Comparison of ENCODE assay signal across 1 cellular context in genomic region chr10:23826399-23826798, GRCh38.
TF ChIP-seq lines count a peak whose summit lies in the region.

No MANE protein-coding gene starts in this region.

TF ChIP-seq in HepG2, 621 proteins besides CTCF, POLR2A, EP300 and RAD21 (continued from another document):
- TF ChIP-seq, protein P1, sequence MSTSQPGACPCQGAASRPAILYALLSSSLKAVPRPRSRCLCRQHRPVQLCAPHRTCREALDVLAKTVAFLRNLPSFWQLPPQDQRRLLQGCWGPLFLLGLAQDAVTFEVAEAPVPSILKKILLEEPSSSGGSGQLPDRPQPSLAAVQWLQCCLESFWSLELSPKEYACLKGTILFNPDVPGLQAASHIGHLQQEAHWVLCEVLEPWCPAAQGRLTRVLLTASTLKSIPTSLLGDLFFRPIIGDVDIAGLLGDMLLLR (CRISPR knock-in tag; IDR thresholded peaks at IDR 0.05): no peak
- TF ChIP-seq SNAI1 (CRISPR knock-in tag; IDR thresholded peaks at IDR 0.05; ENCODE audit: borderline replicate concordance) (no peak), ZNF713 (CRISPR knock-in tag; IDR thresholded peaks at IDR 0.05) (no peak), REST (IDR thresholded peaks at IDR 0.05; ENCODE audit: borderline replicate concordance in 1 of 2, low read depth in 1 of 2, low read length in 2 of 2) (peak; percentile 82 to 97), JUN (CRISPR knock-in tag; IDR thresholded peaks at IDR 0.05) (no peak), SNAPC5 (CRISPR knock-in tag; IDR thresholded peaks at IDR 0.05; ENCODE audit: borderline replicate concordance) (no peak), ZBTB21 (CRISPR knock-in tag; IDR thresholded peaks at IDR 0.05) (no peak), ZNF282 (IDR thresholded peaks at IDR 0.05; ENCODE audit: partially characterized antibody) (no peak), GLMP (CRISPR knock-in tag; IDR thresholded peaks at IDR 0.05; ENCODE audit: borderline replicate concordance) (no peak), PAWR (CRISPR knock-in tag; IDR thresholded peaks at IDR 0.05; ENCODE audit: borderline replicate concordance) (no peak), EHMT2 (IDR thresholded peaks at IDR 0.05; ENCODE audit: borderline replicate concordance, low read depth, low read length) (no peak; the same call in 1 of the 2 replicates), ZNF558 (CRISPR knock-in tag; IDR thresholded peaks at IDR 0.05; ENCODE audit: borderline replicate concordance) (no peak), SALL1 (CRISPR knock-in tag; IDR thresholded peaks at IDR 0.05) (peak; percentile 36; the same call in 1 of the 2 replicates), ATRX (CRISPR knock-in tag; IDR thresholded peaks at IDR 0.05; ENCODE audit: borderline replicate concordance) (no peak), ZNF800 (CRISPR knock-in tag; IDR thresholded peaks at IDR 0.05) (no peak), DMAP1 (CRISPR knock-in tag; IDR thresholded peaks at IDR 0.05) (no peak), TEAD3 (CRISPR knock-in tag; optimal IDR thresholded peaks at IDR 0.05; ENCODE audit: borderline replicate concordance) (no peak), WIZ (CRISPR knock-in tag; IDR thresholded peaks at IDR 0.05) (peak; percentile 56; the same call in 1 of the 2 replicates), ZNF24 (IDR thresholded peaks at IDR 0.05) (no peak), ZNF12 (CRISPR knock-in tag; IDR thresholded peaks at IDR 0.05) (no peak), MLX (CRISPR knock-in tag; IDR thresholded peaks at IDR 0.05) (no peak), RXRB (CRISPR knock-in tag; IDR thresholded peaks at IDR 0.05; ENCODE audit: borderline replicate concordance) (no peak)
- TF ChIP-seq, protein P2, sequence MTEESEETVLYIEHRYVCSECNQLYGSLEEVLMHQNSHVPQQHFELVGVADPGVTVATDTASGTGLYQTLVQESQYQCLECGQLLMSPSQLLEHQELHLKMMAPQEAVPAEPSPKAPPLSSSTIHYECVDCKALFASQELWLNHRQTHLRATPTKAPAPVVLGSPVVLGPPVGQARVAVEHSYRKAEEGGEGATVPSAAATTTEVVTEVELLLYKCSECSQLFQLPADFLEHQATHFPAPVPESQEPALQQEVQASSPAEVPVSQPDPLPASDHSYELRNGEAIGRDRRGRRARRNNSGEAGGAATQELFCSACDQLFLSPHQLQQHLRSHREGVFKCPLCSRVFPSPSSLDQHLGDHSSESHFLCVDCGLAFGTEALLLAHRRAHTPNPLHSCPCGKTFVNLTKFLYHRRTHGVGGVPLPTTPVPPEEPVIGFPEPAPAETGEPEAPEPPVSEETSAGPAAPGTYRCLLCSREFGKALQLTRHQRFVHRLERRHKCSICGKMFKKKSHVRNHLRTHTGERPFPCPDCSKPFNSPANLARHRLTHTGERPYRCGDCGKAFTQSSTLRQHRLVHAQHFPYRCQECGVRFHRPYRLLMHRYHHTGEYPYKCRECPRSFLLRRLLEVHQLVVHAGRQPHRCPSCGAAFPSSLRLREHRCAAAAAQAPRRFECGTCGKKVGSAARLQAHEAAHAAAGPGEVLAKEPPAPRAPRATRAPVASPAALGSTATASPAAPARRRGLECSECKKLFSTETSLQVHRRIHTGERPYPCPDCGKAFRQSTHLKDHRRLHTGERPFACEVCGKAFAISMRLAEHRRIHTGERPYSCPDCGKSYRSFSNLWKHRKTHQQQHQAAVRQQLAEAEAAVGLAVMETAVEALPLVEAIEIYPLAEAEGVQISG (CRISPR knock-in tag; IDR thresholded peaks at IDR 0.05): no peak
TF ChIP-seq in HepG2: peak in this region for 6.
